Comparison of ENCODE assay signal across 27 cellular contexts in the genomic region with DNA sequence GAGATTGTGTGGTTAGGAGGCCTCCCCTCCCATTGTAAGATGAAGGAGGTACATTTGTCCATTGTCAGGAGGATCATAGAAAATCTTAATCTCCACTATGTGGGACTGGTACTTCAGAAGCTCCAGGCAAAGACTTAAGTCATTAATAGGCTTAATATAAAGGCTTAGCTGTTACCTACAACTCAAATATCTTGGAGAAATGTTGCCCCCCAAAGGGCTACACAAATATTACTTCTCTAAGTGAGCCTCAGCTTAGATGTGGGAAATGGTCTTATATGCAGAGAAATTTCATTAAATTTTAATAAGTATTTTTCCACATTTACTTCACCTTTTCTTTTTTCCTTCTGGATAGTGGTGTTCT. TPM values are rescaled to one million over a fixed set of nuclear protein-coding genes. Genes with fewer than 3 reads are reported as not detected.
DNase-seq lines count a peak whose midpoint lies in the region; ATAC-seq and TF ChIP-seq lines count a peak whose summit lies in the region.
"Had no signal": no experiment of that assay in that cellular context is flagged by ENCODE, and none has a peak within 500 bp of the region (broad histone marks: within the 10 kb centered on the region; RNA-seq: fewer than 3 reads in every experiment).

No MANE protein-coding gene starts in this region.

- no peaks in the 10 kb centered on the region for H3K27me3 Mint-ChIP-seq in MCF 10A (ENCODE audit: insufficient read depth, unreplicated experiment)
- H3K27me3 Mint-ChIP-seq: activated naive CD8-positive, alpha-beta T cell; T-cell had no signal

- H3K27ac ChIP-seq in AG04450 (ENCODE audit: low read depth, low read length) (no peak overlapping the region), substantia nigra (ENCODE audit: low read depth, low read length, poor library complexity, severe bottlenecking) (no peak overlapping the region)
- H3K27ac ChIP-seq: neural progenitor cell, psoas muscle had no signal

- intact Hi-C loops in MCF 10A (cut with micrococcal nuclease): no loop called here

- ATAC-seq in SK-N-SH treated with all-trans-retinoic acid at 6 μM for 48 hours (peak; percentile 40), HG03457 (IDR thresholded peaks at IDR 0.05; ENCODE audit: unreplicated experiment) (no peak)
- ATAC-seq: left lobe of liver, mucosa of descending colon, psoas muscle, T-cell had no signal

- no peak overlapping the region for H3K27ac Mint-ChIP-seq in MCF 10A (ENCODE audit: low read depth, unreplicated experiment)
- H3K27ac Mint-ChIP-seq: activated T-helper 1 cell treated with anti-CD3 and anti-CD28 coated beads, Interleukin-12 subunit alpha, Interleukin-12 subunit beta, Interleukin-2, Interleukin-4 antibody, amounts not matched to agents 30 ng/mL and 10 ng/mL and 1 ng/mL, durations not matched to agents 14 hours and 24 hours and 36 hours; neural progenitor cell; T-cell had no signal

- CTCF ChIA-PET in AG04450 (lab: Charles Lee) (interaction anchor here (1.3 kb wide), 1 partner anchor 264 kb away, joined by 4 read pairs; no protein-coding TSS in a partner anchor), MCF 10A (lab: Yijun Ruan, JAX) (interaction anchor here (0.6 to 1.7 kb wide), 4 partner anchors 13 to 264 kb away, joined by 3 to 7 read pairs (median 3); no protein-coding TSS in a partner anchor)

- DNase-seq in AG04450 (ENCODE audit: low read depth, low spot score) (no peak), Kasumi-1 (lab: John Stamatoyannopoulos, UW) (peak; percentile 18 to 21), fibroblast of pulmonary artery (ENCODE audit: low read depth) (peak; percentile 43), substantia nigra (lab: John Stamatoyannopoulos, UW) (no peak), MCF 10A (ENCODE audit: unreplicated experiment) (no peak), NCI-H1436 treated with DMSO at 0.1 percent for 48 hours (lab: John Stamatoyannopoulos, UW) (no peak)
- DNase-seq: activated CD4-positive, alpha-beta T cell treated with anti-CD3 and anti-CD28 coated beads for 48 hours; cerebellar nuclear complex; DMS 273 treated with DMSO at 0.1 percent for 48 hours; effector memory CD4-positive, alpha-beta T cell; GOT3; head of caudate nucleus; KBM-7; mucosa of descending colon; NCI-H1092 treated with DMSO at 0.1 percent for 48 hours; NCI-H2081; NCI-H446; psoas muscle; Right ventricle myocardium superior; T-cell had no signal

- H3K9me3 ChIP-seq in AG04450 (ENCODE audit: control insufficient read depth, insufficient read depth, low read length): no peaks in the 10 kb centered on the region
- H3K9me3 ChIP-seq: mucosa of descending colon, psoas muscle had no signal

- BruUV-seq in MCF 10A (replicated peaks; lab: Mats Ljungman, UMichigan): no TSS peak

- no peak overlapping the region for H3K4me3 Mint-ChIP-seq in MCF 10A (ENCODE audit: unreplicated experiment)
- H3K4me3 Mint-ChIP-seq: activated naive CD8-positive, alpha-beta T cell; activated T-helper 1 cell treated with anti-CD3 and anti-CD28 coated beads, Interleukin-12 subunit alpha, Interleukin-12 subunit beta, Interleukin-2, Interleukin-4 antibody, amounts not matched to agents 30 ng/mL and 10 ng/mL and 1 ng/mL, durations not matched to agents 14 hours and 24 hours and 36 hours; neural progenitor cell; T-cell had no signal

- H3K27me3 ChIP-seq in AG04450 (ENCODE audit: control insufficient read depth, insufficient read depth, low read length): no peaks in the 10 kb centered on the region
- H3K27me3 ChIP-seq: neural progenitor cell had no signal

- peaks cover 7% of the 10 kb centered on the region for H3K9me3 Mint-ChIP-seq in MCF 10A (ENCODE audit: unreplicated experiment)
- H3K9me3 Mint-ChIP-seq: T-cell had no signal

- peaks cover 6% of the 10 kb centered on the region for H3K4me1 Mint-ChIP-seq in MCF 10A (ENCODE audit: insufficient read depth, unreplicated experiment)
- H3K4me1 Mint-ChIP-seq: T-cell had no signal

- peak; percentile 22; the same call in 1 of the 2 replicates for TF ChIP-seq CTCF in AG04450 (IDR thresholded peaks at IDR 0.05; ENCODE audit: low read depth, low read length)
- peak; percentile 2 for TF ChIP-seq CTCF in fibroblast of pulmonary artery (IDR thresholded peaks at IDR 0.05; ENCODE audit: low read length, missing control alignments)
- no peak for TF ChIP-seq CTCF in MCF 10A (IDR thresholded peaks at IDR 0.05; ENCODE audit: unreplicated experiment)

- H3K36me3 Mint-ChIP-seq in MCF 10A (ENCODE audit: insufficient read depth, unreplicated experiment): no peaks in the 10 kb centered on the region
- H3K36me3 Mint-ChIP-seq: neural progenitor cell had no signal

- POLR2A ChIA-PET in AG04450 (lab: Yijun Ruan, JAX): interaction anchor here (0.5 kb wide), 1 partner anchor 124 kb away, joined by 6 read pairs; no protein-coding TSS in a partner anchor
- POLR2A ChIA-PET in MCF 10A (lab: Yijun Ruan, JAX): interaction anchor here (0.7 kb wide), 1 partner anchor 618 kb away, joined by 3 read pairs; no protein-coding TSS in a partner anchor

- H3K4me3 ChIP-seq in AG04450 (ENCODE audit: low read depth, low read length) (no peak overlapping the region), fibroblast of pulmonary artery (replicated peaks; ENCODE audit: low read depth, low read length) (no peak overlapping the region)
- H3K4me3 ChIP-seq: mucosa of descending colon, neural progenitor cell, psoas muscle had no signal

TF ChIP-seq in SK-N-SH treated with all-trans-retinoic acid at 6 μM for 48 hours, 23 proteins besides CTCF, POLR2A, EP300 and RAD21 (continues in another document):
- TF ChIP-seq ISL1 (CRISPR knock-in tag; IDR thresholded peaks at IDR 0.05) (no peak), ESRRG (CRISPR knock-in tag; IDR thresholded peaks at IDR 0.05) (no peak), RARB (CRISPR knock-in tag; IDR thresholded peaks at IDR 0.05) (no peak), GLIS3 (CRISPR knock-in tag; IDR thresholded peaks at IDR 0.05) (no peak), ARNTL (CRISPR knock-in tag; IDR thresholded peaks at IDR 0.05; ENCODE audit: borderline replicate concordance, low read depth) (no peak), BACH2 (CRISPR knock-in tag; IDR thresholded peaks at IDR 0.05; ENCODE audit: borderline replicate concordance) (no peak), OSR1 (CRISPR knock-in tag; IDR thresholded peaks at IDR 0.05) (no peak), ZNF565 (CRISPR knock-in tag; conservative IDR thresholded peaks at IDR 0.05; ENCODE audit: low read depth) (no peak), ZFP30 (CRISPR knock-in tag; IDR thresholded peaks at IDR 0.05) (no peak), ZNF70 (CRISPR knock-in tag; IDR thresholded peaks at IDR 0.05) (no peak), TOX (CRISPR knock-in tag; IDR thresholded peaks at IDR 0.05; ENCODE audit: borderline replicate concordance) (no peak), TCF4 (CRISPR knock-in tag; IDR thresholded peaks at IDR 0.05; ENCODE audit: borderline replicate concordance) (no peak), ZFP3 (CRISPR knock-in tag; IDR thresholded peaks at IDR 0.05) (no peak)
- TF ChIP-seq, protein P1, sequence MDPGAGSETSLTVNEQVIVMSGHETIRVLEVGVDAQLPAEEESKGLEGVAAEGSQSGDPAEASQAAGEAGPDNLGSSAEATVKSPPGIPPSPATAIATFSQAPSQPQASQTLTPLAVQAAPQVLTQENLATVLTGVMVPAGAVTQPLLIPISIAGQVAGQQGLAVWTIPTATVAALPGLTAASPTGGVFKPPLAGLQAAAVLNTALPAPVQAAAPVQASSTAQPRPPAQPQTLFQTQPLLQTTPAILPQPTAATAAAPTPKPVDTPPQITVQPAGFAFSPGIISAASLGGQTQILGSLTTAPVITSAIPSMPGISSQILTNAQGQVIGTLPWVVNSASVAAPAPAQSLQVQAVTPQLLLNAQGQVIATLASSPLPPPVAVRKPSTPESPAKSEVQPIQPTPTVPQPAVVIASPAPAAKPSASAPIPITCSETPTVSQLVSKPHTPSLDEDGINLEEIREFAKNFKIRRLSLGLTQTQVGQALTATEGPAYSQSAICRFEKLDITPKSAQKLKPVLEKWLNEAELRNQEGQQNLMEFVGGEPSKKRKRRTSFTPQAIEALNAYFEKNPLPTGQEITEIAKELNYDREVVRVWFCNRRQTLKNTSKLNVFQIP (CRISPR knock-in tag; IDR thresholded peaks at IDR 0.05; ENCODE audit: borderline replicate concordance, low read depth): no peak
- TF ChIP-seq, protein P2, sequence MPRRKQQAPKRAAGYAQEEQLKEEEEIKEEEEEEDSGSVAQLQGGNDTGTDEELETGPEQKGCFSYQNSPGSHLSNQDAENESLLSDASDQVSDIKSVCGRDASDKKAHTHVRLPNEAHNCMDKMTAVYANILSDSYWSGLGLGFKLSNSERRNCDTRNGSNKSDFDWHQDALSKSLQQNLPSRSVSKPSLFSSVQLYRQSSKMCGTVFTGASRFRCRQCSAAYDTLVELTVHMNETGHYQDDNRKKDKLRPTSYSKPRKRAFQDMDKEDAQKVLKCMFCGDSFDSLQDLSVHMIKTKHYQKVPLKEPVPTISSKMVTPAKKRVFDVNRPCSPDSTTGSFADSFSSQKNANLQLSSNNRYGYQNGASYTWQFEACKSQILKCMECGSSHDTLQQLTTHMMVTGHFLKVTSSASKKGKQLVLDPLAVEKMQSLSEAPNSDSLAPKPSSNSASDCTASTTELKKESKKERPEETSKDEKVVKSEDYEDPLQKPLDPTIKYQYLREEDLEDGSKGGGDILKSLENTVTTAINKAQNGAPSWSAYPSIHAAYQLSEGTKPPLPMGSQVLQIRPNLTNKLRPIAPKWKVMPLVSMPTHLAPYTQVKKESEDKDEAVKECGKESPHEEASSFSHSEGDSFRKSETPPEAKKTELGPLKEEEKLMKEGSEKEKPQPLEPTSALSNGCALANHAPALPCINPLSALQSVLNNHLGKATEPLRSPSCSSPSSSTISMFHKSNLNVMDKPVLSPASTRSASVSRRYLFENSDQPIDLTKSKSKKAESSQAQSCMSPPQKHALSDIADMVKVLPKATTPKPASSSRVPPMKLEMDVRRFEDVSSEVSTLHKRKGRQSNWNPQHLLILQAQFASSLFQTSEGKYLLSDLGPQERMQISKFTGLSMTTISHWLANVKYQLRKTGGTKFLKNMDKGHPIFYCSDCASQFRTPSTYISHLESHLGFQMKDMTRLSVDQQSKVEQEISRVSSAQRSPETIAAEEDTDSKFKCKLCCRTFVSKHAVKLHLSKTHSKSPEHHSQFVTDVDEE (CRISPR knock-in tag; IDR thresholded peaks at IDR 0.05): no peak

RNA-seq across cellular contexts. Expression of a gene that starts 27.2 kb away (rescaled TPM):
- polyA plus RNA-seq in AG04450 (2011; rRNA removed): not detected in 2 replicates
- polyA minus RNA-seq in AG04450 (2011; rRNA and poly(A)+ RNA removed): not detected in 2 replicates
- total RNA-seq in MCF 10A (2022): not detected in 2 replicates
- total RNA-seq: activated T-helper 1 cell treated with anti-CD3 and anti-CD28 coated beads, Interleukin-12 subunit alpha, Interleukin-12 subunit beta, Interleukin-2, Interleukin-4 antibody, amounts not matched to agents 30 ng/mL and 10 ng/mL and 1 ng/mL, durations not matched to agents 14 hours and 24 hours and 36 hours; astrocyte; psoas muscle; Right ventricle myocardium superior had no signal
- polyA plus RNA-seq: psoas muscle had no signal

Comparison
In these comparisons a context has a peak if more than half of its experiments do, and no peak if none do; other contexts are left out.
1. DNase-seq: peak in Kasumi-1 (2 of 2) and fibroblast of pulmonary artery (single experiment); none in AG04450 (single experiment), substantia nigra (0 of 49), MCF 10A (single experiment) and NCI-H1436 treated with DMSO at 0.1 percent for 48 hours (single experiment).